ENCODE assay signal across 9 cellular contexts in the genomic region with DNA sequence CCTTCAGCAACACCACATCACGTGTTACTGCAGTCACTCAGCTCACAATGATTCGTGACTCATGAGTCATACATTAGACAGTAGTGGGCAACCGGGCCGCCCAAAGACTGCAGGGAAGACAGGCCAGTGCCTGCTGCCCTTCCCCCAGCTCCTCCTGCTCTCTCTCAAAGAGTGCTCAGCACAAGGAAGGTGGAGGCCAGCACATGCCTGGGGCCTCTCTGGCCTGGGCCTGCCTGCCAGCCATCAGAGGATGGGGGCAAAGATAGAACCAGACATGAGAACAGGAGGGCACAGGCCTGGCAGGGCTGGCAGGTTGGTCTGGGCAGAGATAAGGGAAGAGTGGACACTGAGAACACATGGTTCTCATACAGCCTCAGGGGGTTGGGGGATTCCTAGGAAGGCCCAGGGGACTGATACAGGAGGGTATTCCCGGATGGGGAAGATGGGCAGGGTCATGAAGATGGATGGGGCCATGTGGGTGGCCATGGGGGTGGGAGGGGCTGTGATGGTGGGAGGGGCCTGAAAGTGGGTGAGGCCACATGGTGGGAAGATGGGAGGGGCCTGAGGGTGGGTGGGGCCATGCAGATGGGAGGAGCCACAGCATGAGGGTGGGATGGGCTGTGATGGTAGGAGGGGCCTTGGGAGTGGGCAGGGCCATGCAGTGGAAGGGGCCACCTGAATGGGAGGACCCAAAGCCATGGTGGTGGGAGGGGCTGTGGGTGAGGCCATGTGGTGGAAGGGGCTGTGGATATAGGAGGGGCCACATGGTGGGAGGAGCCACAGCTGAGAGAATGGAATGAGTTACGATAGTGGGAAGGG. TPM values are rescaled to one million over a fixed set of nuclear protein-coding genes. Genes with fewer than 3 reads are reported as not detected.
DNase-seq lines count a peak whose midpoint lies in the region; TF ChIP-seq lines count a peak whose summit lies in the region.
"Had no signal": no experiment of that assay in that cellular context is flagged by ENCODE, and none has a peak within 500 bp of the region (broad histone marks: within the 10 kb centered on the region; RNA-seq: fewer than 3 reads in every experiment).

No MANE protein-coding gene starts in this region.

- H3K9me3 Mint-ChIP-seq in activated naive CD4-positive, alpha-beta T cell treated with anti-CD3 and anti-CD28 coated beads for 36 hours: no peaks in the 10 kb centered on the region
- H3K9me3 Mint-ChIP-seq: activated naive CD4-positive, alpha-beta T cell treated with anti-CD3 and anti-CD28 coated beads, Interleukin-2, amount 50 U/mL, for 24 hours had no signal

- intact Hi-C loops in activated naive CD4-positive, alpha-beta T cell treated with anti-CD3 and anti-CD28 coated beads for 36 hours (cut with micrococcal nuclease): no loop called here
- intact Hi-C loops in adrenal gland (cut with DNase I): no loop called here

- no peak overlapping the region for H3K4me2 ChIP-seq in Karpas-422 (ENCODE audit: low read depth, low read length, poor library complexity, severe bottlenecking)

- H3K36me3 Mint-ChIP-seq in activated naive CD4-positive, alpha-beta T cell treated with anti-CD3 and anti-CD28 coated beads for 36 hours (ENCODE audit: low read depth): no peaks in the 10 kb centered on the region
- H3K36me3 Mint-ChIP-seq: activated naive CD4-positive, alpha-beta T cell treated with anti-CD3 and anti-CD28 coated beads, Interleukin-2, amount 50 U/mL, for 24 hours had no signal

- no peak overlapping the region for H3K27ac Mint-ChIP-seq in activated naive CD4-positive, alpha-beta T cell treated with anti-CD3 and anti-CD28 coated beads for 36 hours
- H3K27ac Mint-ChIP-seq: activated naive CD4-positive, alpha-beta T cell treated with anti-CD3 and anti-CD28 coated beads, Interleukin-2, amount 50 U/mL, for 24 hours had no signal

- H3K36me3 ChIP-seq in Karpas-422 (ENCODE audit: insufficient read depth, low read length) (no peaks in the 10 kb centered on the region), adrenal gland (replicated peaks in 1 of 2) (peaks cover 0 to 59% of the 10 kb centered on the region in 2 donors)

- H3K4me1 ChIP-seq in Karpas-422 (ENCODE audit: low read length): no peaks in the 10 kb centered on the region
- H3K4me1 ChIP-seq in adrenal gland (replicated peaks in 1 of 2): peaks cover 6% of the 10 kb centered on the region in 2 donors

- H3K27me3 ChIP-seq in Karpas-422 (ENCODE audit: low read length) (no peaks in the 10 kb centered on the region), adrenal gland (no peaks in the 10 kb centered on the region)

- no peaks in the 10 kb centered on the region for H3K9me3 ChIP-seq in Karpas-422 (ENCODE audit: low read length)
- H3K9me3 ChIP-seq in adrenal gland (replicated peaks in 1 of 3): no peaks in the 10 kb centered on the region

- no peak for TF ChIP-seq CTCF in adrenal gland (IDR thresholded peaks at IDR 0.05)

- no peak overlapping the region for H3K4me3 ChIP-seq in Karpas-422 (ENCODE audit: low read length)
- H3K4me3 ChIP-seq in adrenal gland: no peak overlapping the region

- peak overlapping the region; percentile 41; the same call in 1 of the 2 replicates for H2AFZ ChIP-seq in Karpas-422 (ENCODE audit: low read length)

- H4K20me1 ChIP-seq in Karpas-422 (ENCODE audit: insufficient read depth, low read depth, low read length): no peaks in the 10 kb centered on the region

- no peaks in the 10 kb centered on the region for H3K27me3 Mint-ChIP-seq in activated naive CD4-positive, alpha-beta T cell treated with anti-CD3 and anti-CD28 coated beads for 36 hours (ENCODE audit: low read depth)
- H3K27me3 Mint-ChIP-seq: activated naive CD4-positive, alpha-beta T cell treated with anti-CD3 and anti-CD28 coated beads, Interleukin-2, amount 50 U/mL, for 24 hours had no signal

- no peaks in the 10 kb centered on the region for H3K4me1 Mint-ChIP-seq in activated naive CD4-positive, alpha-beta T cell treated with anti-CD3 and anti-CD28 coated beads for 36 hours (ENCODE audit: low read depth)
- H3K4me1 Mint-ChIP-seq: activated naive CD4-positive, alpha-beta T cell treated with anti-CD3 and anti-CD28 coated beads, Interleukin-2, amount 50 U/mL, for 24 hours had no signal

- CTCF ChIA-PET in activated naive CD4-positive, alpha-beta T cell treated with anti-CD3 and anti-CD28 coated beads for 36 hours (lab: Charles Lee): no interaction called here

- no peaks in the 10 kb centered on the region for H3K9me2 ChIP-seq in Karpas-422 (replicated peaks; ENCODE audit: insufficient read depth, low read length)

- H3K27ac ChIP-seq in Karpas-422 (ENCODE audit: low read length): no peak overlapping the region
- H3K27ac ChIP-seq in adrenal gland: peak overlapping the region in 2 of 5 donors; percentile 58 to 68

- DNase-seq in activated naive CD4-positive, alpha-beta T cell treated with anti-CD3 and anti-CD28 coated beads for 36 hours: peak; percentile 16
- DNase-seq in activated naive CD4-positive, alpha-beta T cell (lab: John Stamatoyannopoulos, UW): no peak
- DNase-seq in Karpas-422 (peak; percentile 95), adrenal gland (peak; percentile 64 to 86 (median 76)), kidney glomerular epithelial cell (lab: John Stamatoyannopoulos, UW) (peak; percentile 68), T-helper 9 cell (no peak), NCI-H1694 (lab: John Stamatoyannopoulos, UW) (no peak)
- DNase-seq in effector CD4-positive, alpha-beta T cell: no peak

- H3K79me2 ChIP-seq in Karpas-422 (ENCODE audit: low read length): no peaks in the 10 kb centered on the region

- no peak for TF ChIP-seq POLR2A in adrenal gland (IDR thresholded peaks at IDR 0.05)

- no peak overlapping the region for H3K4me3 Mint-ChIP-seq in activated naive CD4-positive, alpha-beta T cell treated with anti-CD3 and anti-CD28 coated beads for 36 hours
- H3K4me3 Mint-ChIP-seq: activated naive CD4-positive, alpha-beta T cell treated with anti-CD3 and anti-CD28 coated beads, Interleukin-2, amount 50 U/mL, for 24 hours had no signal

- H3K9ac ChIP-seq in Karpas-422 (ENCODE audit: low read length): no peak overlapping the region

- 44 to 53% (median 49%) methylated on average over 4 to 6 of the region's 6 CpGs for WGBS in adrenal gland, 4 donors

RNA-seq across cellular contexts. Expression of a gene that starts 29.0 kb away (rescaled TPM):
- 10 to 100 TPM; 25.5 to 30.0 TPM for total RNA-seq in activated naive CD4-positive, alpha-beta T cell treated with anti-CD3 and anti-CD28 coated beads for 36 hours
- 17.4 and 40.0 TPM in 2 replicates for total RNA-seq in Karpas-422 (2014; rRNA removed; shearing (Covaris generic); ENCODE audit: low replicate concordance)
- total RNA-seq in adrenal gland: 10 to 100 TPM; 17.9 to 85.6 (median 22.2) TPM
- 10 to 100 TPM; 12.9 to 19.9 (median 19.1) TPM for polyA plus RNA-seq in adrenal gland

RNA-seq across cellular contexts. Expression of a gene that starts 37.7 kb away (rescaled TPM):
- under 1 TPM in 1 of 2 experiments, not detected in 1; 0.12 TPM for total RNA-seq in activated naive CD4-positive, alpha-beta T cell treated with anti-CD3 and anti-CD28 coated beads for 36 hours
- not detected in 2 replicates for total RNA-seq in Karpas-422 (2014; rRNA removed; shearing (Covaris generic); ENCODE audit: low replicate concordance)
- total RNA-seq in adrenal gland: 100 to 1,000 TPM in 1 of 8 donors, 10 to 100 TPM in 7; 38.0 to 100 (median 60.0) TPM
- polyA plus RNA-seq in adrenal gland: 100 to 1,000 TPM in 1 of 3 donors, 10 to 100 TPM in 2; 15.5 to 130 (median 71.7) TPM

Comparison
In these comparisons a context has a peak if more than half of its experiments do, and no peak if none do; other contexts are left out.
1. DNase-seq: peak in activated naive CD4-positive, alpha-beta T cell treated with anti-CD3 and anti-CD28 coated beads for 36 hours (single experiment), Karpas-422 (single experiment), adrenal gland (7 of 7) and kidney glomerular epithelial cell (single experiment); none in activated naive CD4-positive, alpha-beta T cell (0 of 4), T-helper 9 cell (single experiment), NCI-H1694 (single experiment) and effector CD4-positive, alpha-beta T cell (single experiment).
2. RNA of a gene that starts 37.7 kb away (total RNA-seq): 38.0 to 100 TPM in adrenal gland; 0.12 TPM in activated naive CD4-positive, alpha-beta T cell treated with anti-CD3 and anti-CD28 coated beads for 36 hours and not detected in Karpas-422; every median in the first group is over 10 times any median in the second.